In the genomic region with DNA sequence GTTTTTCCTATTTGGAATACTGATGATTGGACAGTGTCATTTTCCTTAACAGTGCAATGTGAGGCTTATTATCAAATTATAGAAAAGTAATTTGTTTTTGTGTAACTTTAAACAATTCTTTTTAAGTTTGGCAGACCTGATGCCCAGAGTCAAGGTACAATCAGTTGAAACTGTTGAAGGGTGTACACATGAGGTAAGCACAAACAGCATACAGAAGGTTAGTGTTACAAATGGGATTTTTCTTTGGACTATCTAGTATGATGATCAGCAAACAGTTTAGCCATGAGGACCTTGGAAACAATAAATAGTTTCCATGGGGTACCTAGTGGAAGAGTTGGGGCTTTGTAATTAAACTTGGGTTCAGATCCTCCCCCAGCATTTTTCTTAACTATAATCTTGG, we compare ENCODE assay signal across 20 cellular contexts.
"Had no signal": no experiment of that assay in that cellular context is flagged by ENCODE, and none has a peak within 500 bp of the region (broad histone marks: within the 10 kb centered on the region; RNA-seq: fewer than 3 reads in every experiment).

No MANE protein-coding gene starts in this region.

- H3K9me3 ChIP-seq: esophagus squamous epithelium, heart right ventricle, left ventricle myocardium inferior, lower lobe of right lung, ovary, right atrium auricular region, sigmoid colon, testis, tibial artery had no signal

- H3K27me3 ChIP-seq: esophagus squamous epithelium, heart right ventricle, ovary, right atrium auricular region, sigmoid colon, testis, tibial artery had no signal

- H3K27ac ChIP-seq: esophagus squamous epithelium, heart right ventricle, left ventricle myocardium inferior, lower lobe of right lung, ovary, right atrium auricular region, sigmoid colon, testis had no signal

- H3K4me3 ChIP-seq: esophagus squamous epithelium, heart right ventricle, left ventricle myocardium inferior, lower lobe of right lung, ovary, right atrium auricular region, sigmoid colon, testis, tibial artery had no signal

- DNase-seq: cortex of kidney; effector memory CD8-positive, alpha-beta T cell; esophagus squamous epithelium; foreskin melanocyte; glutamatergic neuron; heart right ventricle; left cardiac atrium; left ventricle myocardium inferior; lower lobe of right lung; natural killer cell; occipital lobe; ovary; sigmoid colon; stimulated activated CD4-positive, alpha-beta T cell treated with anti-CD3 and anti-CD28 coated beads, Interleukin-2, amount 100 ng/mL, for 24 hours; stimulated activated CD4-positive, alpha-beta T cell treated with anti-CD3 and anti-CD28 coated beads, Interleukin-4, amount 100 ng/mL, for 4 hours; stimulated activated naive CD8-positive, alpha-beta T cell treated with anti-CD3 and anti-CD28 coated beads, Interleukin-15, Interleukin-2, amounts not matched to agents 100 U/mL and 50 U/mL, for 24 hours; testis; tibial artery had no signal

- H3K36me3 ChIP-seq: ovary had no signal

- H3K4me1 ChIP-seq: right atrium auricular region, testis had no signal

- ATAC-seq: stimulated activated memory B cell treated with anti-CD40 and anti-IgM and Interleukin-4, amounts not matched to agents 10 μg/mL and 1 μg/mL and 100 μg/mL, for 72 hours had no signal
